Comparison of ENCODE assay signal across 6 cellular contexts in the genomic region with DNA sequence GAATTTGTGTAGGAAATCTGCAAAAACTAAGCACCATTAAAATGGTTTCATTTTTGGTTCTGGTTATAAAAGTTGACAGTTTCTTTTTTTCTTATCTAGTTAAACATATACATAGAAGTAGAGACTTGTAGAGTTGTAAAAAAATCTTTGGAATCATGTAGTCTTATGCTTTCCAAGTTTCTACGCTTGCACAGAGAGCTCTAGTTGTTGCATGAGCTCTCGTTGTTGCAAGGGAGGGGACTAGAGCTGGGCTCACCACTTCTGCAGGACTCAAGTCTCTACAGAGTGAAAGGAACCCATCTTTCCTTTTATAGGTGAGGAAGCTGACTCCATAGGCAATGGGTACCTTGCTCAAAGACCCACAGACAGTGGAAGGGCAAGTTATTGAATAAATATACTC. TPM values are rescaled to one million over a fixed set of nuclear protein-coding genes. Genes with fewer than 3 reads are reported as not detected.
"Had no signal": no experiment of that assay in that cellular context is flagged by ENCODE, and none has a peak within 500 bp of the region (broad histone marks: within the 10 kb centered on the region; RNA-seq: fewer than 3 reads in every experiment).

No MANE protein-coding gene starts in this region.

- H3K4me2 ChIP-seq: GM23338, KMS-11 had no signal

- ATAC-seq: GM23338 had no signal

- H2AFZ ChIP-seq: GM23338 had no signal

- DNase-seq: H9, HCEC 1CT, KBM-7 had no signal

- H3K4me3 ChIP-seq: GM23338 had no signal

- H3K9ac ChIP-seq: KMS-11 had no signal

- H3K27ac ChIP-seq: KMS-11 had no signal

RNA-seq across cellular contexts. Expression of a gene that starts 21.6 kb away (rescaled TPM):
- polyA plus RNA-seq: IgD-negative memory B cell had no signal
